ENCODE assay signal across 16 cellular contexts in the genomic region with DNA sequence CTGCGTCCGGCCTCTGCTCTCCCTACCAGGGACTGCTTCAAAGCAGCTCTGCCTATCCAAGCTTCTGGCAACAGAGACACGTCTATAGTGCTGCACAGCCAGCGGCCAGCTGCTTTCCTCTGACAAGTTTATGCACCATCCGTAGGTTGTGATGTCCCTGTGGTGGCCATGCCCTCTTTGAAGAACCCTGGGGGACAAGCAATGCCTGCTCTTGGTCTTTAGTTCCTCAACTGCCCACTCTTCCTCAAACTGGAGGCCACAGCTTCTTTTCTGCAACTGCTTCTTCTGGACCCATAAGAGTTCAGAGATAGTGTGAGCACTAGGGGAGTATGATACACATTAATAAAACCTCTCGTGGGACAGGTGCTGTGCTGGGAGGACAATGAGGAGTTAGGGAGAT.
DNase-seq lines count a peak whose midpoint lies in the region; ATAC-seq and TF ChIP-seq lines count a peak whose summit lies in the region.
"Had no signal": no experiment of that assay in that cellular context is flagged by ENCODE, and none has a peak within 500 bp of the region (broad histone marks: within the 10 kb centered on the region; RNA-seq: fewer than 3 reads in every experiment).

No MANE protein-coding gene starts in this region.

- no peak overlapping the region for H3K4me3 Mint-ChIP-seq in CD14-positive monocyte

- H3K9me3 Mint-ChIP-seq in CD14-positive monocyte = no peaks in the 10 kb centered on the region

- H3K27ac ChIP-seq in angular gyrus (ENCODE audit: low read depth, low read length) = peak overlapping the region; percentile 99
- H3K27ac ChIP-seq in layer of hippocampus (ENCODE audit: low read depth, low read length) = peak overlapping the region; percentile 98
- H3K27ac ChIP-seq: BLaER1 treated with 17β-estradiol and CSF1 and Interleukin-3, amounts not matched to agents 10 nM and 100 nM had no signal

- peak overlapping the region in 5 of 7 donors; percentile 4 to 76 (median 40) for H3K27ac Mint-ChIP-seq in CD14-positive monocyte

- no peak for TF ChIP-seq CTCF in CD14-positive monocyte (IDR thresholded peaks at IDR 0.05)

- intact Hi-C loops in CD14-positive monocyte (cut with micrococcal nuclease) = no loop called here

- ATAC-seq in GM18505 (IDR thresholded peaks at IDR 0.05; ENCODE audit: unreplicated experiment) = no peak

- peaks cover 0 to 3% (median 0%) of the 10 kb centered on the region in 3 donors for H3K27me3 Mint-ChIP-seq in CD14-positive monocyte (ENCODE audit: low read depth in 3 of 3)

- H3K4me1 Mint-ChIP-seq in CD14-positive monocyte = peaks cover 44% of the 10 kb centered on the region

- TF ChIP-seq POLR2A in GM18505 (IDR thresholded peaks at IDR 0.05; ENCODE audit: borderline replicate concordance, extremely low read depth, insufficient read depth, insufficient read length) = no peak

- DNase-seq in CD14-positive monocyte (ENCODE audit: low spot score) = no peak
- DNase-seq in superior temporal gyrus (ENCODE audit: extremely low spot score) = peak; percentile 27
- no peak for DNase-seq in HK-2 (ENCODE audit: unreplicated experiment)
- no peak for DNase-seq in central memory CD4-positive, alpha-beta T cell
- DNase-seq: IMR-90, Kasumi-1, MM.1S, NCI-H1105, NCI-H1694 treated with DMSO at 0.1 percent for 48 hours, NCI-H2107, NCI-H226, NCI-H524 treated with DMSO at 0.1 percent for 48 hours had no signal

- peaks cover 6 to 11% of the 10 kb centered on the region in 2 donors for H3K36me3 Mint-ChIP-seq in CD14-positive monocyte

- H3K27me3 ChIP-seq in layer of hippocampus (ENCODE audit: control insufficient read depth, insufficient read depth, low read length) = no peaks in the 10 kb centered on the region
- H3K27me3 ChIP-seq: BLaER1 treated with 17β-estradiol and CSF1 and Interleukin-3, amounts not matched to agents 10 nM and 100 nM had no signal
